24 cellular contexts compared by ENCODE assay signal in the genomic region with DNA sequence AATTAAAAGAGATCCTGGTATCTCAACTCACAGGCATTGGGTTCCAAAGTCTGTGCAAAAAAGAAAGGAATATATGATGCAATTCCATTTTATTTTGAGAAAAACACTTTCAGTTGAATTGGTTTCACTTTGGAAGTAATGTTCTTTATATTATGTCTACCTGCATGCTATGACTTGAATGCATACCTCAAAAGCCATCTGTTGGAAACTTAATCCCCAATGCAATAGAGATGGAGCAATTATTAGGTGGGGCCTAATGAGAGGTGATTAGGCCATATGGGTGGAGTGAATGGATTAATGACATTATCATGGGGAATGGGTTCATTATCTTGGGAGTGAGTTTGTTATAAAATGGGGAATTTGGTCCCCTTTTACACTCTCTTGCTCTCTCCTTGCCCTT.
A peak's percentile ranks its signal among the peaks of the same experiment; 100 is the strongest.
DNase-seq lines count a peak whose midpoint lies in the region; ATAC-seq and TF ChIP-seq lines count a peak whose summit lies in the region.
"Had no signal": no experiment of that assay in that cellular context is flagged by ENCODE, and none has a peak within 500 bp of the region (broad histone marks: within the 10 kb centered on the region; RNA-seq: fewer than 3 reads in every experiment).

No MANE protein-coding gene starts in this region.

- in situ Hi-C loops in Panc1 (cut with HindIII; ENCODE audit: low pct_unique_long_range_greater_than_20kb, low sequenced_read_pairs) = no loop called here

- H3K4me1 ChIP-seq in Panc1 (ENCODE audit: control insufficient read depth, insufficient read depth, low read length) = peaks cover 39% of the 10 kb centered on the region
- H3K4me1 ChIP-seq in esophagus squamous epithelium = peaks cover 0 to 71% (median 34%) of the 10 kb centered on the region in 3 donors
- H3K4me1 ChIP-seq in spleen = peaks cover 0 to 22% (median 10%) of the 10 kb centered on the region in 6 donors

- H3K4me3 Mint-ChIP-seq in progenitor cell of endocrine pancreas (ENCODE audit: low read depth) = no peak overlapping the region
- H3K4me3 Mint-ChIP-seq: B cell; CD8-positive, alpha-beta memory T cell had no signal

- H3K36me3 ChIP-seq in Panc1 (ENCODE audit: control insufficient read depth, insufficient read depth, low read length) (no peaks in the 10 kb centered on the region), esophagus squamous epithelium (no peaks in the 10 kb centered on the region), spleen (no peaks in the 10 kb centered on the region)
- H3K36me3 ChIP-seq: SJSA1 had no signal

- H3K4me1 Mint-ChIP-seq in progenitor cell of endocrine pancreas (ENCODE audit: low read depth) = peaks cover 37% of the 10 kb centered on the region
- H3K4me1 Mint-ChIP-seq: CD8-positive, alpha-beta memory T cell had no signal

- H3K9me3 ChIP-seq in Panc1 (ENCODE audit: control insufficient read depth, insufficient read depth, low read depth, low read length) = peaks cover 4% of the 10 kb centered on the region; the same call in 1 of the 2 replicates
- no peaks in the 10 kb centered on the region for H3K9me3 ChIP-seq in esophagus squamous epithelium
- H3K9me3 ChIP-seq in spleen = no peaks in the 10 kb centered on the region
- H3K9me3 ChIP-seq: SJSA1 had no signal

- intact Hi-C loops in Panc1 (cut with micrococcal nuclease; ENCODE audit: unreplicated experiment) (no loop called here), esophagus squamous epithelium (cut with DNase I) (no loop called here), spleen (cut with DNase I; ENCODE audit: low total_unique reads) (no loop called here)

- H3K9me3 Mint-ChIP-seq in progenitor cell of endocrine pancreas (ENCODE audit: low read depth) = no peaks in the 10 kb centered on the region

- H3K36me3 Mint-ChIP-seq in progenitor cell of endocrine pancreas (ENCODE audit: insufficient read depth) = no peaks in the 10 kb centered on the region
- H3K36me3 Mint-ChIP-seq: CD8-positive, alpha-beta memory T cell had no signal

- no peak for TF ChIP-seq POLR2A in esophagus squamous epithelium (IDR thresholded peaks at IDR 0.05)
- TF ChIP-seq POLR2A in spleen (IDR thresholded peaks at IDR 0.05) = no peak

- no TSS peak for BruUV-seq in Panc1 (replicated peaks; lab: Mats Ljungman, UMichigan)

- H3K4me3 ChIP-seq in Panc1 (ENCODE audit: low read depth in 2 of 2, low read length in 2 of 2) (no peak overlapping the region), esophagus squamous epithelium (no peak overlapping the region), spleen (no peak overlapping the region)
- H3K4me3 ChIP-seq: SJSA1 had no signal

- H3K27ac ChIP-seq in Panc1 (ENCODE audit: low read length) (peak overlapping the region; percentile 99; the same call in 1 of the 2 replicates), esophagus squamous epithelium (peak overlapping the region in 3 of 4 donors; percentile 51 to 70 (median 68)), spleen (no peak overlapping the region)
- H3K27ac ChIP-seq: 22Rv1, C4-2B, SJSA1 had no signal

- H3K27me3 ChIP-seq in Panc1 (ENCODE audit: control insufficient read depth, insufficient read depth, low read length) (no peaks in the 10 kb centered on the region), esophagus squamous epithelium (no peaks in the 10 kb centered on the region), spleen (replicated peaks in 1 of 7) (no peaks in the 10 kb centered on the region)
- H3K27me3 ChIP-seq: SJSA1 had no signal

- no peaks in the 10 kb centered on the region for H3K27me3 Mint-ChIP-seq in progenitor cell of endocrine pancreas
- H3K27me3 Mint-ChIP-seq: B cell; CD8-positive, alpha-beta memory T cell had no signal

- TF ChIP-seq CTCF in Panc1 (IDR thresholded peaks at IDR 0.05) (no peak), esophagus squamous epithelium (IDR thresholded peaks at IDR 0.05) (no peak), progenitor cell of endocrine pancreas (IDR thresholded peaks at IDR 0.05; ENCODE audit: unreplicated experiment) (no peak), spleen (IDR thresholded peaks at IDR 0.05 in 8 of 11, conservative IDR thresholded peaks at IDR 0.05 in 3 of 11) (no peak)

- CTCF ChIA-PET in Panc1 (lab: Charles Lee) = no interaction called here

- H3K27ac Mint-ChIP-seq in progenitor cell of endocrine pancreas = no peak overlapping the region
- H3K27ac Mint-ChIP-seq: B cell; CD8-positive, alpha-beta memory T cell had no signal

- ATAC-seq in Panc1 = no peak
- ATAC-seq: PC-3 had no signal

- DNase-seq in NCI-H1105 treated with DMSO at 0.1 percent for 48 hours (lab: John Stamatoyannopoulos, UW) (peak; percentile 7), NCI-H1105 (lab: John Stamatoyannopoulos, UW) (no peak), DMS 273 (lab: John Stamatoyannopoulos, UW; ENCODE audit: unreplicated experiment) (peak; percentile 61), Panc1 (ENCODE audit: low read depth, low spot score) (no peak), esophagus squamous epithelium (lab: John Stamatoyannopoulos, UW) (no peak), progenitor cell of endocrine pancreas (ENCODE audit: low spot score, unreplicated experiment) (no peak), spleen (no peak)
- DNase-seq: Calu3; CD8-positive, alpha-beta memory T cell; H7; NCI-H1092 treated with DMSO at 0.1 percent for 48 hours; NCI-H146; NCI-H1930; NCI-H2107; NCI-H226; NCI-H510A; NCI-H748 treated with DMSO at 0.1 percent for 48 hours; NK-92 treated with Interleukin-12 subunit alpha and Interleukin-12 subunit beta, amount 100 ng/mL, for 24 hours; PC-3; Right ventricle myocardium superior had no signal

- POLR2A ChIA-PET in Panc1 (lab: Charles Lee) = no interaction called here

Comparison
In these comparisons a context has a peak if more than half of its experiments do, and no peak if none do; other contexts are left out.
1. DNase-seq: peak in NCI-H1105 treated with DMSO at 0.1 percent for 48 hours (single experiment) and DMS 273 (single experiment); none in NCI-H1105 (single experiment), Panc1 (single experiment), esophagus squamous epithelium (single experiment), progenitor cell of endocrine pancreas (single experiment) and spleen (single experiment).
2. H3K27ac ChIP-seq: peak in Panc1 (single experiment) and esophagus squamous epithelium (3 of 4); none in spleen (0 of 8).